ENCODE assay signal across 1 cellular context in the genomic region with DNA sequence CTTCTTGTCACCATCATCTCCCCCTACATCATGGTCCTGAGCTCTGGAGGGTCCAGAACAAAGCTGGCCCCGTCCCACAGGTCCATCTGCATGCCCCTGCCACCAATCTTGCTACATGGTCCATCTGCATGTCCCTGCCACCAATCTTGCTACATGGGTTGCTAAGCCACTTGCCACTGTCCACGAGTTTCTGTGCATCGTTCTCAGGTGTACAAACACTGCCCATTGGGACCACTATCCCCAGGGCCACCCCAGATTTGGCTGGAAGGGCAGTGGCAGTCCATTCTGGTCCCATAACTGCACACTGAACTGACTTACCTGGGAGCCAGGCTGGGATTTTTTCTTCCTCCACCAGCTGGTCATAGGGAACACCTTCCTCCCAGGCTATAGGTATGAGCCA.
TF ChIP-seq lines count a peak whose summit lies in the region.

No MANE protein-coding gene starts in this region.

TF ChIP-seq in K562, 482 proteins besides CTCF, POLR2A, EP300 and RAD21:
- TF ChIP-seq ZNF212 (CRISPR knock-in tag; IDR thresholded peaks at IDR 0.05) (no peak), MEF2D (tag; conservative IDR thresholded peaks at IDR 0.05; ENCODE audit: low read depth) (no peak), SIX5 (IDR thresholded peaks at IDR 0.05; ENCODE audit: borderline replicate concordance in 1 of 2, insufficient read depth in 1 of 2, low read depth in 1 of 2, low read length in 2 of 2) (no peak)
- TF ChIP-seq, protein P1, sequence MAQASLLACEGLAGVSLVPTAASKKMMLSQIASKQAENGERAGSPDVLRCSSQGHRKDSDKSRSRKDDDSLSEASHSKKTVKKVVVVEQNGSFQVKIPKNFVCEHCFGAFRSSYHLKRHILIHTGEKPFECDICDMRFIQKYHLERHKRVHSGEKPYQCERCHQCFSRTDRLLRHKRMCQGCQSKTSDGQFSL (CRISPR knock-in tag; IDR thresholded peaks at IDR 0.05), result no peak
- TF ChIP-seq, protein P1 (tag; IDR thresholded peaks at IDR 0.05), result no peak
- TF ChIP-seq, protein P2, sequence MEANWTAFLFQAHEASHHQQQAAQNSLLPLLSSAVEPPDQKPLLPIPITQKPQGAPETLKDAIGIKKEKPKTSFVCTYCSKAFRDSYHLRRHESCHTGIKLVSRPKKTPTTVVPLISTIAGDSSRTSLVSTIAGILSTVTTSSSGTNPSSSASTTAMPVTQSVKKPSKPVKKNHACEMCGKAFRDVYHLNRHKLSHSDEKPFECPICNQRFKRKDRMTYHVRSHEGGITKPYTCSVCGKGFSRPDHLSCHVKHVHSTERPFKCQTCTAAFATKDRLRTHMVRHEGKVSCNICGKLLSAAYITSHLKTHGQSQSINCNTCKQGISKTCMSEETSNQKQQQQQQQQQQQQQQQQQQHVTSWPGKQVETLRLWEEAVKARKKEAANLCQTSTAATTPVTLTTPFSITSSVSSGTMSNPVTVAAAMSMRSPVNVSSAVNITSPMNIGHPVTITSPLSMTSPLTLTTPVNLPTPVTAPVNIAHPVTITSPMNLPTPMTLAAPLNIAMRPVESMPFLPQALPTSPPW (CRISPR knock-in tag; IDR thresholded peaks at IDR 0.05), result no peak
- TF ChIP-seq, protein P3, sequence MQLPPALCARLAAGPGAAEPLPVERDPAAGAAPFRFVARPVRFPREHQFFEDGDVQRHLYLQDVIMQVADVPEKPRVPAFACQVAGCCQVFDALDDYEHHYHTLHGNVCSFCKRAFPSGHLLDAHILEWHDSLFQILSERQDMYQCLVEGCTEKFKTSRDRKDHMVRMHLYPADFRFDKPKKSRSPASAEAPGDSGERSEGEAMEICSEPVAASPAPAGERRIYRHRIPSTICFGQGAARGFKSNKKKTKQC (CRISPR knock-in tag; IDR thresholded peaks at IDR 0.05), result no peak
- TF ChIP-seq, protein P4, sequence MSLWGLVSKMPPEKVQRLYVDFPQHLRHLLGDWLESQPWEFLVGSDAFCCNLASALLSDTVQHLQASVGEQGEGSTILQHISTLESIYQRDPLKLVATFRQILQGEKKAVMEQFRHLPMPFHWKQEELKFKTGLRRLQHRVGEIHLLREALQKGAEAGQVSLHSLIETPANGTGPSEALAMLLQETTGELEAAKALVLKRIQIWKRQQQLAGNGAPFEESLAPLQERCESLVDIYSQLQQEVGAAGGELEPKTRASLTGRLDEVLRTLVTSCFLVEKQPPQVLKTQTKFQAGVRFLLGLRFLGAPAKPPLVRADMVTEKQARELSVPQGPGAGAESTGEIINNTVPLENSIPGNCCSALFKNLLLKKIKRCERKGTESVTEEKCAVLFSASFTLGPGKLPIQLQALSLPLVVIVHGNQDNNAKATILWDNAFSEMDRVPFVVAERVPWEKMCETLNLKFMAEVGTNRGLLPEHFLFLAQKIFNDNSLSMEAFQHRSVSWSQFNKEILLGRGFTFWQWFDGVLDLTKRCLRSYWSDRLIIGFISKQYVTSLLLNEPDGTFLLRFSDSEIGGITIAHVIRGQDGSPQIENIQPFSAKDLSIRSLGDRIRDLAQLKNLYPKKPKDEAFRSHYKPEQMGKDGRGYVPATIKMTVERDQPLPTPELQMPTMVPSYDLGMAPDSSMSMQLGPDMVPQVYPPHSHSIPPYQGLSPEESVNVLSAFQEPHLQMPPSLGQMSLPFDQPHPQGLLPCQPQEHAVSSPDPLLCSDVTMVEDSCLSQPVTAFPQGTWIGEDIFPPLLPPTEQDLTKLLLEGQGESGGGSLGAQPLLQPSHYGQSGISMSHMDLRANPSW (CRISPR knock-in tag; IDR thresholded peaks at IDR 0.05), result peak; percentile 77; the same call in 1 of the 2 replicates
